In the genomic region with DNA sequence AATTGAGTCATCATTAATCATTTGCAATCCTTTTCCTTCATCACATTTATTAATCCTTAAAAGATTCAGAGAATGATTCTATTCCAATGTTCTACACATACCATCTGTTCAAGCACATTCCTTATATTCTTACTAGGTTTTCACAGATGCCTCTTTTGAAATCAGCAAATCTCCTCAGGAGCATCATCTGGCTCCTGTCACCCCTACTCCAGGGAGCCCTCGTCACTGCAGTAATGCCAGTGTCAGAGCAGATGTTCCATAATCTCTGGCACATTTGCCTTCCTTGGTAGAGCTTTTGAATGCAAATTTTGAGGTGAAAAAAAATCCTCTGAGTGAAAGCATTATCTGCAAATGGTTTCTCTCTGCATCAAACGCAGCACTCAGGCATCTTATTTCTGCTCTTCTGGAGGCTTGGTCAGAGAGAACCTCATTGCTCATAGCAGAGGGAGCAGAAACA, we compare ENCODE assay signal across 1 cellular context.
TF ChIP-seq lines count a peak whose summit lies in the region.

No MANE protein-coding gene starts in this region.

TF ChIP-seq in WTC11, 78 proteins besides CTCF, POLR2A, EP300 and RAD21 (continued from another document):
- TF ChIP-seq, protein P1, sequence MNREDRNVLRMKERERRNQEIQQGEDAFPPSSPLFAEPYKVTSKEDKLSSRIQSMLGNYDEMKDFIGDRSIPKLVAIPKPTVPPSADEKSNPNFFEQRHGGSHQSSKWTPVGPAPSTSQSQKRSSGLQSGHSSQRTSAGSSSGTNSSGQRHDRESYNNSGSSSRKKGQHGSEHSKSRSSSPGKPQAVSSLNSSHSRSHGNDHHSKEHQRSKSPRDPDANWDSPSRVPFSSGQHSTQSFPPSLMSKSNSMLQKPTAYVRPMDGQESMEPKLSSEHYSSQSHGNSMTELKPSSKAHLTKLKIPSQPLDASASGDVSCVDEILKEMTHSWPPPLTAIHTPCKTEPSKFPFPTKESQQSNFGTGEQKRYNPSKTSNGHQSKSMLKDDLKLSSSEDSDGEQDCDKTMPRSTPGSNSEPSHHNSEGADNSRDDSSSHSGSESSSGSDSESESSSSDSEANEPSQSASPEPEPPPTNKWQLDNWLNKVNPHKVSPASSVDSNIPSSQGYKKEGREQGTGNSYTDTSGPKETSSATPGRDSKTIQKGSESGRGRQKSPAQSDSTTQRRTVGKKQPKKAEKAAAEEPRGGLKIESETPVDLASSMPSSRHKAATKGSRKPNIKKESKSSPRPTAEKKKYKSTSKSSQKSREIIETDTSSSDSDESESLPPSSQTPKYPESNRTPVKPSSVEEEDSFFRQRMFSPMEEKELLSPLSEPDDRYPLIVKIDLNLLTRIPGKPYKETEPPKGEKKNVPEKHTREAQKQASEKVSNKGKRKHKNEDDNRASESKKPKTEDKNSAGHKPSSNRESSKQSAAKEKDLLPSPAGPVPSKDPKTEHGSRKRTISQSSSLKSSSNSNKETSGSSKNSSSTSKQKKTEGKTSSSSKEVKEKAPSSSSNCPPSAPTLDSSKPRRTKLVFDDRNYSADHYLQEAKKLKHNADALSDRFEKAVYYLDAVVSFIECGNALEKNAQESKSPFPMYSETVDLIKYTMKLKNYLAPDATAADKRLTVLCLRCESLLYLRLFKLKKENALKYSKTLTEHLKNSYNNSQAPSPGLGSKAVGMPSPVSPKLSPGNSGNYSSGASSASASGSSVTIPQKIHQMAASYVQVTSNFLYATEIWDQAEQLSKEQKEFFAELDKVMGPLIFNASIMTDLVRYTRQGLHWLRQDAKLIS (CRISPR knock-in tag; IDR thresholded peaks at IDR 0.05; ENCODE audit: borderline replicate concordance) = no peak
- TF ChIP-seq, protein P2, sequence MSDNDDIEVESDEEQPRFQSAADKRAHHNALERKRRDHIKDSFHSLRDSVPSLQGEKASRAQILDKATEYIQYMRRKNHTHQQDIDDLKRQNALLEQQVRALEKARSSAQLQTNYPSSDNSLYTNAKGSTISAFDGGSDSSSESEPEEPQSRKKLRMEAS (CRISPR knock-in tag; IDR thresholded peaks at IDR 0.05) = no peak
- TF ChIP-seq, protein P3, sequence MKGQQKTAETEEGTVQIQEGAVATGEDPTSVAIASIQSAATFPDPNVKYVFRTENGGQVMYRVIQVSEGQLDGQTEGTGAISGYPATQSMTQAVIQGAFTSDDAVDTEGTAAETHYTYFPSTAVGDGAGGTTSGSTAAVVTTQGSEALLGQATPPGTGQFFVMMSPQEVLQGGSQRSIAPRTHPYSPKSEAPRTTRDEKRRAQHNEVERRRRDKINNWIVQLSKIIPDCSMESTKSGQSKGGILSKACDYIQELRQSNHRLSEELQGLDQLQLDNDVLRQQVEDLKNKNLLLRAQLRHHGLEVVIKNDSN (CRISPR knock-in tag; IDR thresholded peaks at IDR 0.05) = no peak
- TF ChIP-seq, protein P4, sequence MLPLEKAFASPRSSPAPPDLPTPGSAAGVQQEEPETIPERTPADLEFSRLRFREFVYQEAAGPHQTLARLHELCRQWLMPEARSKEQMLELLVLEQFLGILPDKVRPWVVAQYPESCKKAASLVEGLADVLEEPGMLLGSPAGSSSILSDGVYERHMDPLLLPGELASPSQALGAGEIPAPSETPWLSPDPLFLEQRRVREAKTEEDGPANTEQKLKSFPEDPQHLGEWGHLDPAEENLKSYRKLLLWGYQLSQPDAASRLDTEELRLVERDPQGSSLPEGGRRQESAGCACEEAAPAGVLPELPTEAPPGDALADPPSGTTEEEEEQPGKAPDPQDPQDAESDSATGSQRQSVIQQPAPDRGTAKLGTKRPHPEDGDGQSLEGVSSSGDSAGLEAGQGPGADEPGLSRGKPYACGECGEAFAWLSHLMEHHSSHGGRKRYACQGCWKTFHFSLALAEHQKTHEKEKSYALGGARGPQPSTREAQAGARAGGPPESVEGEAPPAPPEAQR (CRISPR knock-in tag; IDR thresholded peaks at IDR 0.05) = no peak
- no peak for TF ChIP-seq TEAD4 (CRISPR knock-in tag; IDR thresholded peaks at IDR 0.05)
TF ChIP-seq in WTC11: peak in this region for 0.
